34 cellular contexts compared by ENCODE assay signal in genomic region chr1:185263292-185263691, GRCh38.
"Had no signal": no experiment of that assay in that cellular context is flagged by ENCODE, and none has a peak within 500 bp of the region (broad histone marks: within the 10 kb centered on the region; RNA-seq: fewer than 3 reads in every experiment).

No MANE protein-coding gene starts in this region.

- H3K27ac ChIP-seq: KMS-11 had no signal

- H3K4me2 ChIP-seq: KMS-11 had no signal

- H3K4me3 ChIP-seq: MG63 had no signal

- H3K9ac ChIP-seq: KMS-11 had no signal

- H3K27me3 ChIP-seq: MG63 had no signal

- H3K36me3 ChIP-seq: MG63 had no signal

- DNase-seq: Karpas-422, Kasumi-1, MG63, MM.1S, MV-4-11, NCI-H1048, NCI-H1092, NCI-H1092 treated with DMSO at 0.1 percent for 48 hours, NCI-H1105, NCI-H1105 treated with DMSO at 0.1 percent for 48 hours, NCI-H1417, NCI-H1417 treated with DMSO at 0.1 percent for 48 hours, NCI-H1436, NCI-H1436 treated with DMSO at 0.1 percent for 48 hours, NCI-H146, NCI-H1694, NCI-H1694 treated with DMSO at 0.1 percent for 48 hours, NCI-H187, NCI-H187 treated with DMSO at 0.1 percent for 48 hours, NCI-H1930, NCI-H2029, NCI-H2029 treated with DMSO at 0.1 percent for 48 hours, NCI-H2081, NCI-H2081 treated with DMSO at 0.1 percent for 48 hours, NCI-H2107, NCI-H2171, NCI-H2171 treated with DMSO at 0.1 percent for 48 hours, NCI-H2227 treated with DMSO at 0.1 percent for 48 hours, NCI-H226, NCI-H345, NCI-H446, NCI-H446 treated with DMSO at 0.1 percent for 48 hours, NCI-H510A had no signal

- H3K9me3 ChIP-seq: MG63 had no signal
